Comparison of ENCODE assay signal across 1 cellular context in genomic region chr17:43368740-43369506, GRCh38.
TF ChIP-seq lines count a peak whose summit lies in the region.

No MANE protein-coding gene starts in this region.

TF ChIP-seq in HEK293, 187 proteins besides CTCF, POLR2A, EP300 and RAD21 (continued from another document and continues in another):
- no peak for TF ChIP-seq ZNF658 (tag by site-specific recombination; IDR thresholded peaks at IDR 0.05)
- no peak for TF ChIP-seq ZNF529 (tag by site-specific recombination; IDR thresholded peaks at IDR 0.05; ENCODE audit: insufficient replicate concordance)
- no peak for TF ChIP-seq SALL2 (tag by site-specific recombination; IDR thresholded peaks at IDR 0.05; ENCODE audit: borderline replicate concordance)
- TF ChIP-seq SCRT2 (tag by site-specific recombination; IDR thresholded peaks at IDR 0.05) = no peak; the same call in 1 of the 2 replicates
- TF ChIP-seq ELK4 (IDR thresholded peaks at IDR 0.05; ENCODE audit: borderline replicate concordance, low read depth, low read length) = no peak
- TF ChIP-seq WT1 (tag by site-specific recombination; IDR thresholded peaks at IDR 0.05) = no peak; the same call in 1 of the 2 replicates
- TF ChIP-seq ZNF501 (tag by site-specific recombination; IDR thresholded peaks at IDR 0.05) = peak; percentile 85
- TF ChIP-seq ZNF155 (tag by site-specific recombination; IDR thresholded peaks at IDR 0.05) = no peak
- TF ChIP-seq SP2 (tag by site-specific recombination; IDR thresholded peaks at IDR 0.05) = peak; percentile 68
- TF ChIP-seq ZNF354C (tag by site-specific recombination; IDR thresholded peaks at IDR 0.05; ENCODE audit: borderline replicate concordance, low read depth) = no peak
- no peak for TF ChIP-seq ZBTB44 (tag by site-specific recombination; IDR thresholded peaks at IDR 0.05)
- TF ChIP-seq YY2 (tag by site-specific recombination; IDR thresholded peaks at IDR 0.05) = no peak
- no peak for TF ChIP-seq FEZF1 (tag by site-specific recombination; IDR thresholded peaks at IDR 0.05)
- TF ChIP-seq, protein P1, sequence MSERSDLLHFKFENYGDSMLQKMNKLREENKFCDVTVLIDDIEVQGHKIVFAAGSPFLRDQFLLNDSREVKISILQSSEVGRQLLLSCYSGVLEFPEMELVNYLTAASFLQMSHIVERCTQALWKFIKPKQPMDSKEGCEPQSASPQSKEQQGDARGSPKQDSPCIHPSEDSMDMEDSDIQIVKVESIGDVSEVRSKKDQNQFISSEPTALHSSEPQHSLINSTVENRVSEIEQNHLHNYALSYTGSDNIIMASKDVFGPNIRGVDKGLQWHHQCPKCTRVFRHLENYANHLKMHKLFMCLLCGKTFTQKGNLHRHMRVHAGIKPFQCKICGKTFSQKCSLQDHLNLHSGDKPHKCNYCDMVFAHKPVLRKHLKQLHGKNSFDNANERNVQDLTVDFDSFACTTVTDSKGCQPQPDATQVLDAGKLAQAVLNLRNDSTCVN (tag by site-specific recombination; optimal IDR thresholded peaks at IDR 0.05) = peak; percentile 80
- TF ChIP-seq, protein P2, sequence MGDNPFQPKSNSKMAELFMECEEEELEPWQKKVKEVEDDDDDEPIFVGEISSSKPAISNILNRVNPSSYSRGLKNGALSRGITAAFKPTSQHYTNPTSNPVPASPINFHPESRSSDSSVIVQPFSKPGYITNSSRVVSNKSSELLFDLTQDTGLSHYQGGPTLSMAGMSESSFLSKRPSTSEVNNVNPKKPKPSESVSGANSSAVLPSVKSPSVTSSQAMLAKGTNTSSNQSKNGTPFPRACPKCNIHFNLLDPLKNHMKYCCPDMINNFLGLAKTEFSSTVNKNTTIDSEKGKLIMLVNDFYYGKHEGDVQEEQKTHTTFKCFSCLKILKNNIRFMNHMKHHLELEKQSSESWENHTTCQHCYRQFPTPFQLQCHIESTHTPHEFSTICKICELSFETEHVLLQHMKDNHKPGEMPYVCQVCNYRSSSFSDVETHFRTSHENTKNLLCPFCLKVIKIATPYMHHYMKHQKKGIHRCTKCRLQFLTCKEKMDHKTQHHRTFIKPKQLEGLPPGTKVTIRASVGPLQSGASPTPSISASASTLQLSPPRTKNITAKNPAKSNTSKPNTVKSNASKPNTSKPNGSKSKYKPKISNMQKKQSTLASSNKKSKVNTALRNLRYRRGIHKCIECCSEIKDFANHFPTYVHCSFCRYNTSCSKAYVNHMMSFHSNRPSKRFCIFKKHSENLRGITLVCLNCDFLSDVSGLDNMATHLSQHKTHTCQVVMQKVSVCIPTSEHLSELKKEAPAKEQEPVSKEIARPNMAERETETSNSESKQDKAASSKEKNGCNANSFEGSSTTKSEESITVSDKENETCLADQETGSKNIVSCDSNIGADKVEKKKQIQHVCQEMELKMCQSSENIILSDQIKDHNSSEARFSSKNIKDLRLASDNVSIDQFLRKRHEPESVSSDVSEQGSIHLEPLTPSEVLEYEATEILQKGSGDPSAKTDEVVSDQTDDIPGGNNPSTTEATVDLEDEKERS (tag by site-specific recombination; IDR thresholded peaks at IDR 0.05) = no peak
- no peak for TF ChIP-seq MZF1 (tag by site-specific recombination; IDR thresholded peaks at IDR 0.05; ENCODE audit: borderline replicate concordance)
- TF ChIP-seq ZFHX2 (tag by site-specific recombination; conservative IDR thresholded peaks at IDR 0.05) = peak; percentile 71
- no peak for TF ChIP-seq ZNF549 (tag by site-specific recombination; IDR thresholded peaks at IDR 0.05)
- 0 out of 2 replicates have a peak, but pooled peaks have one; percentile 26 for TF ChIP-seq ZNF24 (tag by site-specific recombination; IDR thresholded peaks at IDR 0.05)
- TF ChIP-seq ZNF837 (tag by site-specific recombination; IDR thresholded peaks at IDR 0.05) = no peak
- no peak for TF ChIP-seq OVOL3 (tag by site-specific recombination; IDR thresholded peaks at IDR 0.05)
- TF ChIP-seq ZFP3 (tag by site-specific recombination; IDR thresholded peaks at IDR 0.05; ENCODE audit: low read depth) = no peak
- TF ChIP-seq ZNF266 (tag by site-specific recombination; IDR thresholded peaks at IDR 0.05; ENCODE audit: low read depth) = no peak
- no peak for TF ChIP-seq ZNF830 (tag by site-specific recombination; IDR thresholded peaks at IDR 0.05; ENCODE audit: low read depth)
- TF ChIP-seq ZNF629 (tag by site-specific recombination; IDR thresholded peaks at IDR 0.05) = peak; percentile 64
- TF ChIP-seq ZNF404 (tag by site-specific recombination; IDR thresholded peaks at IDR 0.05) = no peak
- no peak for TF ChIP-seq ZNF248 (tag by site-specific recombination; IDR thresholded peaks at IDR 0.05)
- peak; percentile 67 for TF ChIP-seq ZNF843 (tag by site-specific recombination; IDR thresholded peaks at IDR 0.05)
- TF ChIP-seq, protein P3, sequence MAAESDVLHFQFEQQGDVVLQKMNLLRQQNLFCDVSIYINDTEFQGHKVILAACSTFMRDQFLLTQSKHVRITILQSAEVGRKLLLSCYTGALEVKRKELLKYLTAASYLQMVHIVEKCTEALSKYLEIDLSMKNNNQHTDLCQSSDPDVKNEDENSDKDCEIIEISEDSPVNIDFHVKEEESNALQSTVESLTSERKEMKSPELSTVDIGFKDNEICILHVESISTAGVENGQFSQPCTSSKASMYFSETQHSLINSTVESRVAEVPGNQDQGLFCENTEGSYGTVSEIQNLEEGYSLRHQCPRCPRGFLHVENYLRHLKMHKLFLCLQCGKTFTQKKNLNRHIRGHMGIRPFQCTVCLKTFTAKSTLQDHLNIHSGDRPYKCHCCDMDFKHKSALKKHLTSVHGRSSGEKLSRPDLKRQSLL (tag by site-specific recombination; IDR thresholded peaks at IDR 0.05) = no peak; the same call in 1 of the 2 replicates
- peak; percentile 20 for TF ChIP-seq ZNF660 (tag by site-specific recombination; IDR thresholded peaks at IDR 0.05)
- TF ChIP-seq ZBTB21 (tag by site-specific recombination; IDR thresholded peaks at IDR 0.05) = 0 out of 2 replicates have a peak, but pooled peaks have one; percentile 22
- 0 out of 2 replicates have a peak, but pooled peaks have one; percentile 11 for TF ChIP-seq ZNF366 (tag by site-specific recombination; conservative IDR thresholded peaks at IDR 0.05)
- no peak for TF ChIP-seq HOXC10 (CRISPR knock-in tag; IDR thresholded peaks at IDR 0.05)
- TF ChIP-seq, protein P4, sequence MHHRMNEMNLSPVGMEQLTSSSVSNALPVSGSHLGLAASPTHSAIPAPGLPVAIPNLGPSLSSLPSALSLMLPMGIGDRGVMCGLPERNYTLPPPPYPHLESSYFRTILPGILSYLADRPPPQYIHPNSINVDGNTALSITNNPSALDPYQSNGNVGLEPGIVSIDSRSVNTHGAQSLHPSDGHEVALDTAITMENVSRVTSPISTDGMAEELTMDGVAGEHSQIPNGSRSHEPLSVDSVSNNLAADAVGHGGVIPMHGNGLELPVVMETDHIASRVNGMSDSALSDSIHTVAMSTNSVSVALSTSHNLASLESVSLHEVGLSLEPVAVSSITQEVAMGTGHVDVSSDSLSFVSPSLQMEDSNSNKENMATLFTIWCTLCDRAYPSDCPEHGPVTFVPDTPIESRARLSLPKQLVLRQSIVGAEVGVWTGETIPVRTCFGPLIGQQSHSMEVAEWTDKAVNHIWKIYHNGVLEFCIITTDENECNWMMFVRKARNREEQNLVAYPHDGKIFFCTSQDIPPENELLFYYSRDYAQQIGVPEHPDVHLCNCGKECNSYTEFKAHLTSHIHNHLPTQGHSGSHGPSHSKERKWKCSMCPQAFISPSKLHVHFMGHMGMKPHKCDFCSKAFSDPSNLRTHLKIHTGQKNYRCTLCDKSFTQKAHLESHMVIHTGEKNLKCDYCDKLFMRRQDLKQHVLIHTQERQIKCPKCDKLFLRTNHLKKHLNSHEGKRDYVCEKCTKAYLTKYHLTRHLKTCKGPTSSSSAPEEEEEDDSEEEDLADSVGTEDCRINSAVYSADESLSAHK (tag by site-specific recombination; IDR thresholded peaks at IDR 0.05) = 0 out of 2 replicates have a peak, but pooled peaks have one; percentile 23
- TF ChIP-seq ZNF692 (tag by site-specific recombination; IDR thresholded peaks at IDR 0.05) = peak; percentile 17; the same call in 1 of the 2 replicates
- TF ChIP-seq ZNF140 (tag by site-specific recombination; IDR thresholded peaks at IDR 0.05) = no peak
- TF ChIP-seq ZNF626 (tag by site-specific recombination; IDR thresholded peaks at IDR 0.05) = no peak
- TF ChIP-seq ZSCAN4 (tag by site-specific recombination; IDR thresholded peaks at IDR 0.05) = peak; percentile 9; the same call in 1 of the 2 replicates
- TF ChIP-seq, protein P5, sequence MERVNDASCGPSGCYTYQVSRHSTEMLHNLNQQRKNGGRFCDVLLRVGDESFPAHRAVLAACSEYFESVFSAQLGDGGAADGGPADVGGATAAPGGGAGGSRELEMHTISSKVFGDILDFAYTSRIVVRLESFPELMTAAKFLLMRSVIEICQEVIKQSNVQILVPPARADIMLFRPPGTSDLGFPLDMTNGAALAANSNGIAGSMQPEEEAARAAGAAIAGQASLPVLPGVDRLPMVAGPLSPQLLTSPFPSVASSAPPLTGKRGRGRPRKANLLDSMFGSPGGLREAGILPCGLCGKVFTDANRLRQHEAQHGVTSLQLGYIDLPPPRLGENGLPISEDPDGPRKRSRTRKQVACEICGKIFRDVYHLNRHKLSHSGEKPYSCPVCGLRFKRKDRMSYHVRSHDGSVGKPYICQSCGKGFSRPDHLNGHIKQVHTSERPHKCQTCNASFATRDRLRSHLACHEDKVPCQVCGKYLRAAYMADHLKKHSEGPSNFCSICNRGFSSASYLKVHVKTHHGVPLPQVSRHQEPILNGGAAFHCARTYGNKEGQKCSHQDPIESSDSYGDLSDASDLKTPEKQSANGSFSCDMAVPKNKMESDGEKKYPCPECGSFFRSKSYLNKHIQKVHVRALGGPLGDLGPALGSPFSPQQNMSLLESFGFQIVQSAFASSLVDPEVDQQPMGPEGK (tag by site-specific recombination; IDR thresholded peaks at IDR 0.05) = peak; percentile 98
- TF ChIP-seq ZNF48 (tag by site-specific recombination; IDR thresholded peaks at IDR 0.05) = no peak
- TF ChIP-seq ZBTB7A (tag by site-specific recombination; IDR thresholded peaks at IDR 0.05; ENCODE audit: low read depth) = no peak
- TF ChIP-seq ZNF214 (tag by site-specific recombination; IDR thresholded peaks at IDR 0.05; ENCODE audit: borderline replicate concordance) = no peak
- no peak for TF ChIP-seq ZNF654 (tag by site-specific recombination; IDR thresholded peaks at IDR 0.05; ENCODE audit: low read depth)
- TF ChIP-seq ZNF112 (tag by site-specific recombination; IDR thresholded peaks at IDR 0.05) = no peak
- TF ChIP-seq TSHZ1 (tag by site-specific recombination; IDR thresholded peaks at IDR 0.05; ENCODE audit: borderline replicate concordance) = no peak
